In the genomic region with DNA sequence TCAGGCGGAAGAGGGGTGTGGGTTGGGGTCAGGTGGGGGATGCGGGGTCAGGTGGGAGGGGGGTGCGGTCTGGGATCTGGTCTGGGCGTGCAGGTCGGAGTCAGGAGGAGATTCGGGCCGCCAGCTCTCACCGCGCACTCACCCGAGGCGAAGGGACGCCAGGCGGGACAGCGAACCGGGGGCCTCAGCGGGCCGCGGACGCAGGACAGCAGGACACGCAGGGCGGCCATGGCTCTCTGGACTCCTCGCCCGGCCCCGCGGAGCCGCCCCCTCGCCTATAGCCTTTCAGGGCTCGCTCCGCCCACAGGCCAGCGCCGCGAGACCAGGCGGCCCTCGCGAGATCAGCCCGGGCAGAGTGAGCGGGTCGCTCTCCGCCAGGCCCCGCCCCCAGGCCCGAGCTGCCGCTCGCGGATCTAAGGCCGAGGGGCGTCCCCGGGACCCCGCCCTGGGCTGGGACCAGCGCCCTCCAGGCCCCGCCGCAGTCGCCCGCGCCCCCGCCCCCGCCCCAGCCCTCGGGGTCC, we compare ENCODE assay signal across 8 cellular contexts. TPM values are rescaled to one million over a fixed set of nuclear protein-coding genes. Genes with fewer than 3 reads are reported as not detected.
DNase-seq lines count a peak whose midpoint lies in the region; ATAC-seq, FAIRE-seq and TF ChIP-seq lines count a peak whose summit lies in the region.

A gene (minus strand): TSS at position 251 of the 521 bp plus-strand sequence. CDS start 21 bp downstream, at position 230.

- H3K4me1 Mint-ChIP-seq in dendritic cell treated with granulocyte-macrophage colony-stimulating factor and Interleukin-4, amounts not matched to agents 40 ng/mL and 50 ng/mL, for 4 days (ENCODE audit: low read depth): peaks cover 64% of the 10 kb centered on the region

- peak within 1 kb of the TSS; percentile 78 for H3K4me3 ChIP-seq in BLaER1
- peak within 1 kb of the TSS; percentile 65 to 100 (median 91); a peak in 5 of 6 replicates for H3K4me3 ChIP-seq in HepG2 (replicated peaks in 1 of 3; ENCODE audit: insufficient read depth in 1 of 3, low read depth in 2 of 3, low read length in 3 of 3)

- ATAC-seq in GM19372 (IDR thresholded peaks at IDR 0.05; ENCODE audit: low read depth, unreplicated experiment) (peak; percentile 97), HG03521 (IDR thresholded peaks at IDR 0.05; ENCODE audit: unreplicated experiment) (peak; percentile 93), HepG2 (peak; percentile 96)

- H3K9me3 Mint-ChIP-seq in dendritic cell treated with granulocyte-macrophage colony-stimulating factor and Interleukin-4, amounts not matched to agents 40 ng/mL and 50 ng/mL, for 4 days: no peaks in the 10 kb centered on the region

- DNase-seq in NCI-H748 treated with DMSO at 0.1 percent for 48 hours (lab: John Stamatoyannopoulos, UW): peak; percentile 71
- DNase-seq in activated CD4-positive, alpha-beta T cell treated with anti-CD3 and anti-CD28 coated beads, Interleukin-2, amount 50 U/mL, for 24 hours (ENCODE audit: low read depth in 1 of 2, low spot score in 1 of 2): peak; percentile 84 to 88
- DNase-seq in HepG2 (ENCODE audit: low spot score): peak; percentile 84
- peak; percentile 93 to 94 for DNase-seq in stimulated activated CD4-positive, alpha-beta T cell treated with anti-CD3 and anti-CD28 coated beads, Interleukin-2, amount 100 ng/mL, for 48 hours

- H3K4me2 ChIP-seq in BLaER1 (peak within 1 kb of the TSS; percentile 89), HepG2 (ENCODE audit: low read depth, low read length) (peak within 1 kb of the TSS; percentile 77)

- FAIRE-seq in HepG2 (lab: Jason Lieb, UNC): no peak

- H3K4me1 ChIP-seq in BLaER1 (peaks cover 40% of the 10 kb centered on the region), HepG2 (ENCODE audit: insufficient read depth, low read length) (peaks cover 35% of the 10 kb centered on the region)

- H3K36me3 Mint-ChIP-seq in dendritic cell treated with granulocyte-macrophage colony-stimulating factor and Interleukin-4, amounts not matched to agents 40 ng/mL and 50 ng/mL, for 4 days (ENCODE audit: low read depth): peaks cover 48% of the 10 kb centered on the region

- peak within 1 kb of the TSS; percentile 86 for H3K9ac ChIP-seq in BLaER1
- peak within 1 kb of the TSS; percentile 85 for H3K9ac ChIP-seq in HepG2 (ENCODE audit: insufficient read depth, low read depth, low read length)

- no peak within 1 kb of the TSS for H2AFZ ChIP-seq in HepG2 (ENCODE audit: low read length)

- peaks cover 36% of the 10 kb centered on the region for H3K36me3 ChIP-seq in BLaER1
- H3K36me3 ChIP-seq in HepG2 (replicated peaks in 1 of 2; ENCODE audit: control insufficient read depth in 1 of 2, insufficient read depth in 2 of 2, low read length in 2 of 2): peaks cover 15 to 29% of the 10 kb centered on the region in 2 experiments; a peak in 4 of 5 replicates

- no peaks in the 10 kb centered on the region for H3K27me3 ChIP-seq in BLaER1
- H3K27me3 ChIP-seq in HepG2 (ENCODE audit: control insufficient read depth in 1 of 2, insufficient read depth in 2 of 2, low read length in 2 of 2): peaks cover 0 to 3% of the 10 kb centered on the region in 2 experiments; a peak in 1 of 5 replicates

- TF ChIP-seq POLR2A in HepG2 (IDR thresholded peaks at IDR 0.05; ENCODE audit: insufficient read depth in 1 of 2, low read depth in 2 of 2, low read length in 2 of 2): peak in 1 of 2 experiments; percentile 86; a peak in 2 of 4 replicates

- no TSS peak for BruUV-seq in HepG2 (replicated peaks; lab: Mats Ljungman, UMichigan)

- 0% methylated on average over 1 of the region's 57 CpGs for WGBS in HepG2 (ENCODE audit: low lambda C conversion rate)

- no peak for TF ChIP-seq CTCF in HepG2 (CRISPR knock-in tag; IDR thresholded peaks at IDR 0.05)

- H3K27ac ChIP-seq in BLaER1 (peak within 1 kb of the TSS; percentile 89), HepG2 (ENCODE audit: extremely low read length, insufficient read depth, low read length) (peak within 1 kb of the TSS; percentile 66)

- H3K9me3 ChIP-seq in BLaER1: no peaks in the 10 kb centered on the region
- no peaks in the 10 kb centered on the region for H3K9me3 ChIP-seq in HepG2 (ENCODE audit: low read length)

- peaks cover 25% of the 10 kb centered on the region for H4K20me1 ChIP-seq in BLaER1
- no peaks in the 10 kb centered on the region for H4K20me1 ChIP-seq in HepG2 (ENCODE audit: insufficient read depth, low read length)

- peak within 1 kb of the TSS; percentile 93 for H3K27ac Mint-ChIP-seq in dendritic cell treated with granulocyte-macrophage colony-stimulating factor and Interleukin-4, amounts not matched to agents 40 ng/mL and 50 ng/mL, for 4 days

- peaks cover 5% of the 10 kb centered on the region for H3K79me2 ChIP-seq in HepG2 (ENCODE audit: insufficient read depth, low read length)

- in situ Hi-C loops in HepG2 (cut with HindIII; ENCODE audit: extremely low pct_ligation_motif_present, low pct_unique_long_range_greater_than_20kb): no loop called here

- POLR2A ChIA-PET in HepG2 (lab: Yijun Ruan, JAX): interaction anchor here (0.7 to 4.5 kb wide), 8 partner anchors 9 to 147 kb away, joined by 3 to 55 read pairs (median 4); a partner anchor contains a TSS

- TF ChIP-seq RAD21 in HepG2 (CRISPR knock-in tag; IDR thresholded peaks at IDR 0.05): peak; percentile 49; the same call in 1 of the 2 replicates

- CTCF ChIA-PET in HepG2 (lab: Yijun Ruan, JAX; ENCODE audit: low intra/inter-chr PET ratio, low total read pairs): no interaction called here

- H3K4me3 Mint-ChIP-seq in dendritic cell treated with granulocyte-macrophage colony-stimulating factor and Interleukin-4, amounts not matched to agents 40 ng/mL and 50 ng/mL, for 4 days: peak within 1 kb of the TSS; percentile 98

- intact Hi-C loops in dendritic cell treated with granulocyte-macrophage colony-stimulating factor and Interleukin-4, amounts not matched to agents 40 ng/mL and 50 ng/mL, for 4 days (cut with micrococcal nuclease): loop anchor here (1.0 kb wide), 1 partner anchor 21 kb away; a partner anchor contains a TSS
- intact Hi-C loops in HepG2 (cut with micrococcal nuclease; ENCODE audit: unreplicated experiment): loop anchor here (2.0 to 10.0 kb wide), 2 partner anchors 14 to 48 kb away; a partner anchor contains a TSS

- TF ChIP-seq EP300 in HepG2 (IDR thresholded peaks at IDR 0.05; ENCODE audit: low read depth in 2 of 2, low read length in 2 of 2) (no peak), HepG2 (CRISPR knock-in tag; IDR thresholded peaks at IDR 0.05; ENCODE audit: borderline replicate concordance) (no peak)

- H3K27me3 Mint-ChIP-seq in dendritic cell treated with granulocyte-macrophage colony-stimulating factor and Interleukin-4, amounts not matched to agents 40 ng/mL and 50 ng/mL, for 4 days: no peaks in the 10 kb centered on the region

TF ChIP-seq in HepG2, 621 proteins besides CTCF, POLR2A, EP300 and RAD21 (continues in another document):
- peak; percentile 93 for TF ChIP-seq POLR2G (IDR thresholded peaks at IDR 0.05; ENCODE audit: low read depth, low read length)
- TF ChIP-seq MED1 (CRISPR knock-in tag; IDR thresholded peaks at IDR 0.05): peak; percentile 55
- TF ChIP-seq NONO (IDR thresholded peaks at IDR 0.05): no peak
- TF ChIP-seq NONO (CRISPR knock-in tag; conservative IDR thresholded peaks at IDR 0.05): peak; percentile 43; the same call in 1 of the 2 replicates
- TF ChIP-seq NRL (CRISPR knock-in tag; IDR thresholded peaks at IDR 0.05; ENCODE audit: borderline replicate concordance): peak; percentile 62; the same call in 1 of the 2 replicates
- TF ChIP-seq SAFB2 (CRISPR knock-in tag; IDR thresholded peaks at IDR 0.05; ENCODE audit: borderline replicate concordance, low read depth): no peak
- TF ChIP-seq ZFP90 (CRISPR knock-in tag; IDR thresholded peaks at IDR 0.05; ENCODE audit: borderline replicate concordance): no peak
- TF ChIP-seq, protein P1, sequence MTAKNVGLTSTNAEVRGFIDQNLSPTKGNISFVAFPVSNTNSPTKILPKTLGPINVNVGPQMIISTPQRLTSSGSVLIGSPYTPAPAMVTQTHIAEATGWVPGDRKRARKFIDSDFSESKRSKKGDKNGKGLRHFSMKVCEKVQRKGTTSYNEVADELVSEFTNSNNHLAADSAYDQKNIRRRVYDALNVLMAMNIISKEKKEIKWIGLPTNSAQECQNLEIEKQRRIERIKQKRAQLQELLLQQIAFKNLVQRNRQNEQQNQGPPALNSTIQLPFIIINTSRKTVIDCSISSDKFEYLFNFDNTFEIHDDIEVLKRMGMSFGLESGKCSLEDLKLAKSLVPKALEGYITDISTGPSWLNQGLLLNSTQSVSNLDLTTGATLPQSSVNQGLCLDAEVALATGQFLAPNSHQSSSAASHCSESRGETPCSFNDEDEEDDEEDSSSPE (CRISPR knock-in tag; IDR thresholded peaks at IDR 0.05): peak; percentile 54; the same call in 1 of the 2 replicates
- peak; percentile 25; the same call in 1 of the 2 replicates for TF ChIP-seq ZNF772 (CRISPR knock-in tag; IDR thresholded peaks at IDR 0.05)
- TF ChIP-seq ZNF121 (CRISPR knock-in tag; IDR thresholded peaks at IDR 0.05): 0 out of 2 replicates have a peak, but pooled peaks have one; percentile 26
- peak; percentile 45 for TF ChIP-seq ZBTB38 (CRISPR knock-in tag; IDR thresholded peaks at IDR 0.05)
- TF ChIP-seq TOPORS (CRISPR knock-in tag; IDR thresholded peaks at IDR 0.05): 0 out of 2 replicates have a peak, but pooled peaks have one; percentile 30

RNA-seq across cellular contexts. Expression of the gene that starts here (rescaled TPM):
- 195 and 233 TPM in 2 replicates for total RNA-seq in HepG2 (2016; rRNA removed; fragmentation: Illumina TruSeq; extraction: Trizol)
- total RNA-seq in HepG2 (2016; cell fraction: cytosol; rRNA removed; fragmentation: Illumina TruSeq; extraction: Trizol; ENCODE audit: low read depth): 58.3 and 60.5 TPM in 2 replicates
- 200 and 225 TPM in 2 replicates for total RNA-seq in HepG2 (2016; cell fraction: insoluble cytoplasmic fraction; rRNA removed; fragmentation: Illumina TruSeq; extraction: Trizol)
- total RNA-seq in HepG2 (2016; cell fraction: membrane; rRNA removed; fragmentation: Illumina TruSeq; extraction: Trizol): 81.4 and 88.8 TPM in 2 replicates
- 65.2 and 65.6 TPM in 2 replicates for total RNA-seq in HepG2 (2016; cell fraction: nucleus; rRNA removed; fragmentation: Illumina TruSeq; extraction: Trizol)
- polyA plus RNA-seq in HepG2 (2011; rRNA removed): 26.4 and 32.7 TPM in 2 replicates
- 39.1 and 41.3 TPM in 2 replicates for polyA plus RNA-seq in HepG2 (2011; cell fraction: cytosol; rRNA removed)
- 37.3 and 39.0 TPM in 2 replicates for polyA plus RNA-seq in HepG2 (2011; cell fraction: nucleus; rRNA removed)
- polyA plus RNA-seq in HepG2 (2012): 79.9 and 84.4 TPM in 2 replicates
- polyA plus RNA-seq in HepG2 (2016; cell fraction: cytosol; fragmentation: Illumina TruSeq; extraction: Trizol; ENCODE audit: low read depth): 60.4 and 63.0 TPM in 2 replicates
- polyA plus RNA-seq in HepG2 (2016; cell fraction: insoluble cytoplasmic fraction; fragmentation: Illumina TruSeq; extraction: Trizol; ENCODE audit: low read depth): 218 and 228 TPM in 2 replicates
- 63.2 and 68.6 TPM in 2 replicates for polyA plus RNA-seq in HepG2 (2016; cell fraction: membrane; fragmentation: Illumina TruSeq; extraction: Trizol; ENCODE audit: low read depth)
- 101 and 107 TPM in 2 replicates for polyA plus RNA-seq in HepG2 (2016; cell fraction: nucleus; fragmentation: Illumina TruSeq; extraction: Trizol; ENCODE audit: insufficient read depth, low read depth)
- 32.0 and 52.6 TPM in 2 replicates for polyA minus RNA-seq in HepG2 (2011; rRNA and poly(A)+ RNA removed; ENCODE audit: low replicate concordance)
- 27.8 and 30.0 TPM in 2 replicates for polyA minus RNA-seq in HepG2 (2011; cell fraction: cytosol; rRNA and poly(A)+ RNA removed)
- polyA minus RNA-seq in HepG2 (2011; cell fraction: nucleus; rRNA and poly(A)+ RNA removed): 8.9 and 9.3 TPM in 2 replicates

Comparison
In these comparisons a context has a peak if more than half of its experiments do, and no peak if none do; other contexts are left out.
1. Peak in every context shown above with its lines: DNase-seq, ATAC-seq, H3K4me3 ChIP-seq and H3K27ac ChIP-seq.